In genomic region chr12:95164656-95165055, GRCh38 we compare ENCODE assay signal across 19 cellular contexts. TPM values are rescaled to one million over a fixed set of nuclear protein-coding genes. Genes with fewer than 3 reads are reported as not detected.
A peak's percentile ranks its signal among the peaks of the same experiment; 100 is the strongest.
DNase-seq lines count a peak whose midpoint lies in the region; ATAC-seq and TF ChIP-seq lines count a peak whose summit lies in the region.
"Had no signal": no experiment of that assay in that cellular context is flagged by ENCODE, and none has a peak within 500 bp of the region (broad histone marks: within the 10 kb centered on the region; RNA-seq: fewer than 3 reads in every experiment).

No MANE protein-coding gene starts in this region.

- H3K9me3 ChIP-seq in adipocyte (ENCODE audit: control insufficient read depth, low read length), result no peaks in the 10 kb centered on the region
- H3K9me3 ChIP-seq in sigmoid colon, result no peaks in the 10 kb centered on the region
- H3K9me3 ChIP-seq: tibial nerve had no signal

- no peak for ATAC-seq in HG02840 (IDR thresholded peaks at IDR 0.05; ENCODE audit: low FRiP score, unreplicated experiment)
- ATAC-seq: activated CD4-positive, CD25-positive, alpha-beta regulatory T cell treated with anti-CD3 and anti-CD28 coated beads, Interleukin-2, amount 50 U/mL, for 24 hours had no signal

- peak overlapping the region in 3 of 4 donors; percentile 42 to 73 (median 56) for H3K27ac ChIP-seq in sigmoid colon
- H3K27ac ChIP-seq: neural progenitor cell, tibial nerve had no signal

- intact Hi-C loops in sigmoid colon (cut with DNase I), result loop anchor here (5.0 kb wide), 1 partner anchor 47 kb away; no protein-coding TSS in a partner anchor

- 96% methylated on average over 2 of the region's 2 CpGs for WGBS in sigmoid colon, 2 donors

- TF ChIP-seq POLR2A in sigmoid colon (IDR thresholded peaks at IDR 0.05), result no peak

- no peak for TF ChIP-seq EP300 in sigmoid colon (IDR thresholded peaks at IDR 0.05)

- H3K36me3 ChIP-seq in adipocyte (ENCODE audit: control insufficient read depth, insufficient read depth, low read length, severe bottlenecking) (no peaks in the 10 kb centered on the region), sigmoid colon (peaks cover 0 to under 1% (median 0%) of the 10 kb centered on the region in 4 donors)
- H3K36me3 ChIP-seq: tibial nerve had no signal

- CTCF ChIA-PET in HEK293T (lab: Yijun Ruan, JAX), result no interaction called here

- H3K4me3 ChIP-seq in adipocyte (ENCODE audit: low read length) (peak overlapping the region; percentile 72), fibroblast of villous mesenchyme (ENCODE audit: low read depth, low read length) (no peak overlapping the region), sigmoid colon (no peak overlapping the region)
- H3K4me3 ChIP-seq: neural progenitor cell had no signal

- no peak overlapping the region for H3K9ac ChIP-seq in adipocyte (ENCODE audit: low read length)
- H3K9ac ChIP-seq: neural progenitor cell had no signal

- TF ChIP-seq CTCF in fibroblast of villous mesenchyme (IDR thresholded peaks at IDR 0.05; ENCODE audit: insufficient read depth, low read depth, low read length) (no peak), sigmoid colon (IDR thresholded peaks at IDR 0.05) (no peak)

- POLR2A ChIA-PET in HEK293T (lab: Yijun Ruan, JAX), result no interaction called here

- DNase-seq in EL (peak; percentile 61), adipocyte (ENCODE audit: low read depth) (peak; percentile 21), fibroblast of villous mesenchyme (ENCODE audit: low read depth) (peak; percentile 30), sigmoid colon (no peak), nucleus accumbens (lab: John Stamatoyannopoulos, UW) (no peak), HEK293T (ENCODE audit: extremely low spot score) (no peak), epidermal melanocyte (ENCODE audit: insufficient read length, low spot score) (no peak)
- DNase-seq: activated CD8-positive, alpha-beta memory T cell treated with anti-CD3 and anti-CD28 coated beads for 24 hours; activated naive CD8-positive, alpha-beta T cell treated with anti-CD3 and anti-CD28 coated beads for 36 hours; caudate nucleus; H7; hippocampal formation; Karpas-422; OCI-M1; stimulated activated naive CD4-positive, alpha-beta T cell treated with Interleukin-2 at 50 U/mL for 16 hours had no signal

- H3K4me1 ChIP-seq in adipocyte (ENCODE audit: control insufficient read depth, insufficient read depth, low read length) (peaks cover 14% of the 10 kb centered on the region), sigmoid colon (peaks cover 0 to 23% (median 21%) of the 10 kb centered on the region in 4 donors)

- H3K27me3 ChIP-seq in adipocyte (replicated peaks; ENCODE audit: control insufficient read depth, insufficient read depth, low read length), result no peaks in the 10 kb centered on the region
- H3K27me3 ChIP-seq in sigmoid colon, result no peaks in the 10 kb centered on the region
- H3K27me3 ChIP-seq: neural progenitor cell, tibial nerve had no signal

TF ChIP-seq in HEK293T, 16 proteins besides CTCF, POLR2A, EP300 and RAD21:
- TF ChIP-seq CTBP1 (IDR thresholded peaks at IDR 0.05; ENCODE audit: borderline replicate concordance), result no peak

RNA-seq across cellular contexts. Expression of gene FGD6, which starts 52.6 kb away (rescaled TPM):
- total RNA-seq in fibroblast of villous mesenchyme (11.9 and 18.1 TPM in 2 replicates), sigmoid colon (10 to 100 TPM; 40.2 to 56.6 (median 50.4) TPM)
- 1 to 10 TPM; 4.2 to 6.2 (median 5.3) TPM for polyA plus RNA-seq in sigmoid colon

RNA-seq across cellular contexts. Expression of gene VEZT, which starts 53.0 kb away (rescaled TPM):
- 73.4 and 84.6 TPM in 2 replicates for total RNA-seq in fibroblast of villous mesenchyme
- 100 to 1,000 TPM in 1 of 4 donors, 10 to 100 TPM in 3; 82.8 to 114 (median 90.5) TPM for total RNA-seq in sigmoid colon
- polyA plus RNA-seq in sigmoid colon, result 10 to 100 TPM; 19.9 to 32.3 (median 20.4) TPM

Comparison
In these comparisons a context has a peak if more than half of its experiments do, and no peak if none do; other contexts are left out.
1. DNase-seq: peak in EL (single experiment), adipocyte (single experiment) and fibroblast of villous mesenchyme (single experiment); none in sigmoid colon (single experiment), nucleus accumbens (0 of 56), HEK293T (single experiment) and epidermal melanocyte (single experiment).